In genomic region chr16:57514371-57514770, GRCh38 we compare ENCODE assay signal across 26 cellular contexts. TPM values are rescaled to one million over a fixed set of nuclear protein-coding genes. Genes with fewer than 3 reads are reported as not detected.
DNase-seq lines count a peak whose midpoint lies in the region; ATAC-seq, FAIRE-seq and TF ChIP-seq lines count a peak whose summit lies in the region.
"Had no signal": no experiment of that assay in that cellular context is flagged by ENCODE, and none has a peak within 500 bp of the region (broad histone marks: within the 10 kb centered on the region; RNA-seq: fewer than 3 reads in every experiment).

No MANE protein-coding gene starts in this region.

- CTCF ChIA-PET in H1 (lab: Charles Lee; ENCODE audit: partially characterized antibody) = interaction anchor here (0.9 to 2.8 kb wide), 3 partner anchors 37 to 96 kb away, joined by 3 to 17 read pairs (median 8); no protein-coding TSS in a partner anchor

- POLR2A ChIA-PET in H1 (lab: Charles Lee; ENCODE audit: partially characterized antibody) = interaction anchor here (1.2 to 1.3 kb wide), 2 partner anchors 14 to 52 kb away, joined by 3 to 4 read pairs; partner anchors contain the start of gene POLR2C

- no peak overlapping the region for H2BK20ac ChIP-seq in H1 (ENCODE audit: low read length)

- no peak for TF ChIP-seq RAD21 in H1 (IDR thresholded peaks at IDR 0.05 in 1 of 2, conservative IDR thresholded peaks at IDR 0.05 in 1 of 2; ENCODE audit: low read depth in 2 of 2, low read length in 2 of 2)

- no peaks in the 10 kb centered on the region for H3K9me3 Mint-ChIP-seq in nephron
- H3K9me3 Mint-ChIP-seq: GM23338 had no signal

- ATAC-seq in Right ventricle myocardium superior (ENCODE audit: poor library complexity) (no peak), upper lobe of right lung (no peak), HG02759 (IDR thresholded peaks at IDR 0.05; ENCODE audit: unreplicated experiment) (no peak)
- ATAC-seq: HCT116 had no signal

- H3K9me3 ChIP-seq in cardiac muscle cell (ENCODE audit: low read depth) = no peaks in the 10 kb centered on the region
- no peaks in the 10 kb centered on the region for H3K9me3 ChIP-seq in H1 (ENCODE audit: insufficient read depth in 2 of 2, low read depth in 1 of 2, low read length in 1 of 2)
- H3K9me3 ChIP-seq in upper lobe of right lung = no peaks in the 10 kb centered on the region
- H3K9me3 ChIP-seq: SJSA1 had no signal

- no peak for FAIRE-seq in H1 (lab: Jason Lieb, UNC)
- FAIRE-seq: G401.6, GM12892, HTR-8/SVneo had no signal

- no peak overlapping the region for H3K4me2 ChIP-seq in H1 (ENCODE audit: insufficient read depth in 1 of 2, low read depth in 2 of 2, low read length in 2 of 2)
- H3K4me2 ChIP-seq: GM23338 had no signal

- H2BK5ac ChIP-seq in H1 (ENCODE audit: low read depth, low read length) = 0 out of 2 replicates have a peak overlapping the region, but pooled peaks have one; percentile 44

- no peak overlapping the region for H3K56ac ChIP-seq in H1 (replicated peaks; ENCODE audit: insufficient read length, low read depth, low read length)

- no peak for TF ChIP-seq EP300 in H1 (IDR thresholded peaks at IDR 0.05; ENCODE audit: borderline replicate concordance in 1 of 2, low read depth in 2 of 2, low read length in 2 of 2)

- intact Hi-C loops in Right ventricle myocardium superior (cut with DNase I) = no loop called here
- intact Hi-C loops in upper lobe of right lung (cut with DNase I) = no loop called here

- peaks cover 46% of the 10 kb centered on the region for H3K36me3 Mint-ChIP-seq in nephron (ENCODE audit: low read depth)

- H3K27me3 ChIP-seq in cardiac muscle cell (no peaks in the 10 kb centered on the region), H1 (replicated peaks in 1 of 4; ENCODE audit: control insufficient read depth in 3 of 4, extremely low read depth in 1 of 4, insufficient read depth in 3 of 4, low read length in 3 of 4) (no peaks in the 10 kb centered on the region; a peak in 1 of 7 replicates), upper lobe of right lung (no peaks in the 10 kb centered on the region)
- H3K27me3 ChIP-seq: SJSA1 had no signal

- H3K4me3 ChIP-seq in cardiac muscle cell (no peak overlapping the region), H1 (ENCODE audit: extremely low read depth in 1 of 4, insufficient read depth in 2 of 4, low read depth in 3 of 4, low read length in 4 of 4) (no peak overlapping the region), upper lobe of right lung (no peak overlapping the region), foreskin fibroblast (ENCODE audit: low read depth in 1 of 2, low read length in 2 of 2) (no peak overlapping the region)
- H3K4me3 ChIP-seq: GM23338, SJSA1 had no signal

- peaks cover 15% of the 10 kb centered on the region for H3K4me1 Mint-ChIP-seq in nephron

- TF ChIP-seq POLR2A in H1 (IDR thresholded peaks at IDR 0.05; ENCODE audit: control extremely low read depth in 1 of 2, low read depth in 2 of 2, low read length in 2 of 2) = no peak

- H4K91ac ChIP-seq in H1 (replicated peaks; ENCODE audit: insufficient read length, low read length) = no peak overlapping the region

- H2BK12ac ChIP-seq in H1 (ENCODE audit: low read depth, low read length) = no peak overlapping the region

- H3K4me1 ChIP-seq in cardiac muscle cell (ENCODE audit: low read depth) (peaks cover 51% of the 10 kb centered on the region), H1 (replicated peaks in 1 of 4; ENCODE audit: control insufficient read depth in 3 of 4, insufficient read depth in 4 of 4, low read length in 3 of 4) (peaks cover 0 to 3% (median 1%) of the 10 kb centered on the region in 4 experiments; a peak in 2 of 7 replicates), upper lobe of right lung (peaks cover 19% of the 10 kb centered on the region)

- no peak overlapping the region for H3K18ac ChIP-seq in H1 (ENCODE audit: extremely low read depth, low read length)

- H2AFZ ChIP-seq in H1 (ENCODE audit: low read length) = no peak overlapping the region
- H2AFZ ChIP-seq: GM23338 had no signal

- no peaks in the 10 kb centered on the region for H3K79me1 ChIP-seq in H1 (ENCODE audit: low read depth, low read length)

- no peak overlapping the region for H4K8ac ChIP-seq in H1 (ENCODE audit: extremely low read depth, insufficient read depth, low read length)

- no peak for TF ChIP-seq CTCF in cardiac muscle cell (IDR thresholded peaks at IDR 0.05; ENCODE audit: low read depth, low read length)
- TF ChIP-seq CTCF in H1 (IDR thresholded peaks at IDR 0.05; ENCODE audit: control extremely low read depth in 1 of 3, insufficient read depth in 1 of 3, low read depth in 1 of 3, low read length in 3 of 3) = no peak
- TF ChIP-seq CTCF in nephron (IDR thresholded peaks at IDR 0.05; ENCODE audit: unreplicated experiment in 3 of 3) = no peak
- no peak for TF ChIP-seq CTCF in upper lobe of right lung (IDR thresholded peaks at IDR 0.05)
- TF ChIP-seq CTCF in foreskin fibroblast (IDR thresholded peaks at IDR 0.05; ENCODE audit: low read depth, low read length) = no peak

- WGBS in H1 (ENCODE audit: extremely low coverage in 1 of 2, insufficient coverage in 1 of 2, insufficient read length in 1 of 2, insufficient replicate concordance in 2 of 2, low coverage in 1 of 2, low lambda C conversion rate in 2 of 2, missing lambda C conversion rate in 1 of 2), 2 experiments = 95% methylated on average over 4 of the region's 4 CpGs; no CpG with 5 or more reads in 1 of the 2 experiments

- peaks cover 5% of the 10 kb centered on the region for H3K27me3 Mint-ChIP-seq in nephron (ENCODE audit: low read depth)

- H3K36me3 ChIP-seq in cardiac muscle cell (no peaks in the 10 kb centered on the region), H1 (ENCODE audit: control insufficient read depth in 2 of 4, insufficient read depth in 4 of 4, low read length in 3 of 4) (no peaks in the 10 kb centered on the region; a peak in 1 of 8 replicates), upper lobe of right lung (no peaks in the 10 kb centered on the region)

- no peak overlapping the region for H4K5ac ChIP-seq in H1 (ENCODE audit: insufficient read length, low read depth, low read length)

- no peak overlapping the region for H2BK120ac ChIP-seq in H1 (replicated peaks; ENCODE audit: low read depth, low read length)

- no peak overlapping the region; the same call in 1 of the 2 replicates for H2BK15ac ChIP-seq in H1 (ENCODE audit: low read length)

- no peak overlapping the region for H2AK5ac ChIP-seq in H1 (ENCODE audit: low read depth, low read length)

- peak overlapping the region; percentile 92 to 95 (median 94) for H3K27ac Mint-ChIP-seq in nephron
- H3K27ac Mint-ChIP-seq: GM23338 had no signal

- no peaks in the 10 kb centered on the region for H3K79me2 ChIP-seq in H1 (ENCODE audit: control insufficient read depth in 1 of 2, insufficient read depth in 2 of 2, low read length in 2 of 2)

- H4K20me1 ChIP-seq in H1 (replicated peaks in 1 of 2; ENCODE audit: control insufficient read depth in 1 of 2, insufficient read depth in 2 of 2, low read length in 2 of 2) = peaks cover 0 to 1% of the 10 kb centered on the region in 2 experiments

- H3K27ac ChIP-seq in cardiac muscle cell = peak overlapping the region; percentile 99
- no peak overlapping the region for H3K27ac ChIP-seq in H1 (ENCODE audit: low read depth, low read length)
- H3K27ac ChIP-seq in upper lobe of right lung = peak overlapping the region; percentile 4
- H3K27ac ChIP-seq: SJSA1 had no signal

- DNase-seq in cardiac muscle cell (ENCODE audit: low read depth in 1 of 2, low spot score in 1 of 2) (no peak), Right ventricle myocardium superior (no peak), H1 (ENCODE audit: low read depth in 1 of 2, low spot score in 2 of 2) (no peak), upper lobe of right lung (no peak), foreskin fibroblast (no peak)
- DNase-seq in activated effector memory CD4-positive, alpha-beta T cell treated with Interleukin-2 at 50 U/mL for 16 hours = no peak
- DNase-seq: 8988T; AML-193; C1 segment of cervical spinal cord; IMR-90; NCI-H1105 treated with DMSO at 0.1 percent for 48 hours; NCI-H2029 treated with DMSO at 0.1 percent for 48 hours; NCI-H226; NCI-H524; NCI-H774; NK-92 treated with Interleukin-12 subunit alpha and Interleukin-12 subunit beta, amount 100 ng/mL, for 24 hours had no signal

- no peak overlapping the region for H3K9ac ChIP-seq in H1 (replicated peaks in 1 of 4; ENCODE audit: extremely low read depth in 1 of 4, low read depth in 3 of 4, low read length in 3 of 4)

- H3K23me2 ChIP-seq in H1 (ENCODE audit: low read depth, low read length) = no peaks in the 10 kb centered on the region

- no peak overlapping the region for H3K4me3 Mint-ChIP-seq in nephron
- H3K4me3 Mint-ChIP-seq: GM23338 had no signal

- no peak overlapping the region for H3K4ac ChIP-seq in H1 (replicated peaks; ENCODE audit: insufficient read length, low read depth, low read length)

- no peak overlapping the region for H3K23ac ChIP-seq in H1 (ENCODE audit: insufficient read length)

- H3K14ac ChIP-seq in H1 (ENCODE audit: insufficient read length) = no peak overlapping the region

RNA-seq across cellular contexts. Expression of gene CCDC102A, which starts 22.0 kb away (rescaled TPM):
- total RNA-seq in cardiac muscle cell (41.3 and 51.9 TPM in 2 replicates), Right ventricle myocardium superior (10.5 TPM), upper lobe of right lung (11.3 TPM)
- polyA plus RNA-seq in cardiac muscle cell (30.1 and 43.8 TPM in 2 replicates), H1 (2011; rRNA removed) (7.5 and 10.5 TPM in 2 replicates)
- total RNA-seq in H1 (2021; fragmentation: NEBNext Ultra II Directional; extraction: Animal tissue kit (Norgen Biotek cat#: 25700)) = 3.5 and 4.0 TPM in 2 replicates
- polyA plus RNA-seq in H1 (2011; cell fraction: cytosol; rRNA removed) = 7.6 TPM
- 9.3 TPM for polyA plus RNA-seq in H1 (2011; cell fraction: nucleus; rRNA removed)
- 2.3 to 5.0 TPM (median 4.0 TPM) in 4 replicates for polyA plus RNA-seq in H1 (2012, experiment 1 of 2)
- 4.5 TPM for polyA plus RNA-seq in H1 (2012, experiment 2 of 2)
- 1.3 TPM for polyA plus RNA-seq in H1 (2013, experiment 1 of 2)
- polyA plus RNA-seq in H1 (2013, experiment 2 of 2) = 1.3 TPM
- 1.7 and 1.9 TPM in 2 replicates for polyA minus RNA-seq in H1 (2011; rRNA and poly(A)+ RNA removed)
- 2.7 TPM for polyA minus RNA-seq in H1 (2011; cell fraction: cytosol; rRNA and poly(A)+ RNA removed)
- 2.6 TPM for polyA minus RNA-seq in H1 (2011; cell fraction: nucleus; rRNA and poly(A)+ RNA removed)

RNA-seq across cellular contexts. Expression of gene ADGRG5, which starts 28.1 kb away (rescaled TPM):
- total RNA-seq in cardiac muscle cell (not detected in 2 replicates), Right ventricle myocardium superior (0.05 TPM), upper lobe of right lung (1.9 TPM)
- polyA plus RNA-seq in cardiac muscle cell (0.05 TPM in 1 of 2 replicates, not detected in the other), H1 (2011; rRNA removed) (14.8 and 16.5 TPM in 2 replicates)
- total RNA-seq in H1 (2021; fragmentation: NEBNext Ultra II Directional; extraction: Animal tissue kit (Norgen Biotek cat#: 25700)) = 8.6 and 10.5 TPM in 2 replicates
- 6.7 TPM for polyA plus RNA-seq in H1 (2011; cell fraction: cytosol; rRNA removed)
- polyA plus RNA-seq in H1 (2011; cell fraction: nucleus; rRNA removed) = 17.8 TPM
- 7.0 to 10.8 TPM (median 8.9 TPM) in 4 replicates for polyA plus RNA-seq in H1 (2012, experiment 1 of 2)
- polyA plus RNA-seq in H1 (2012, experiment 2 of 2) = 10.2 TPM
- polyA plus RNA-seq in H1 (2013, experiment 1 of 2) = 5.0 TPM
- 5.4 TPM for polyA plus RNA-seq in H1 (2013, experiment 2 of 2)
- 9.6 and 11.4 TPM in 2 replicates for polyA minus RNA-seq in H1 (2011; rRNA and poly(A)+ RNA removed)
- 5.7 TPM for polyA minus RNA-seq in H1 (2011; cell fraction: cytosol; rRNA and poly(A)+ RNA removed)
- polyA minus RNA-seq in H1 (2011; cell fraction: nucleus; rRNA and poly(A)+ RNA removed) = 5.4 TPM
- total RNA-seq: Daoy, IMR-90, SJSA1 had no signal
- polyA plus RNA-seq: AG04450, IMR-90 had no signal

RNA-seq across cellular contexts. Expression of gene DOK4, which starts 28.1 kb away (rescaled TPM):
- total RNA-seq in cardiac muscle cell (1,502 and 2,409 TPM in 2 replicates), Right ventricle myocardium superior (7.5 TPM), upper lobe of right lung (55.1 TPM)
- polyA plus RNA-seq in cardiac muscle cell (1,563 and 2,826 TPM in 2 replicates), H1 (2011; rRNA removed) (24.0 and 29.5 TPM in 2 replicates)
- 28.9 and 29.9 TPM in 2 replicates for total RNA-seq in H1 (2021; fragmentation: NEBNext Ultra II Directional; extraction: Animal tissue kit (Norgen Biotek cat#: 25700))
- polyA plus RNA-seq in H1 (2011; cell fraction: cytosol; rRNA removed) = 30.4 TPM
- polyA plus RNA-seq in H1 (2011; cell fraction: nucleus; rRNA removed) = 46.7 TPM
- polyA plus RNA-seq in H1 (2012, experiment 1 of 2) = 20.5 to 27.4 TPM (median 25.8 TPM) in 4 replicates
- polyA plus RNA-seq in H1 (2012, experiment 2 of 2) = 20.5 TPM
- polyA plus RNA-seq in H1 (2013, experiment 1 of 2) = 13.6 TPM
- 13.6 TPM for polyA plus RNA-seq in H1 (2013, experiment 2 of 2)
- 24.3 and 27.0 TPM in 2 replicates for polyA minus RNA-seq in H1 (2011; rRNA and poly(A)+ RNA removed)
- polyA minus RNA-seq in H1 (2011; cell fraction: cytosol; rRNA and poly(A)+ RNA removed) = 14.3 TPM
- 11.3 TPM for polyA minus RNA-seq in H1 (2011; cell fraction: nucleus; rRNA and poly(A)+ RNA removed)

RNA-seq across cellular contexts. Expression of gene POLR2C, which starts 51.9 kb away (rescaled TPM):
- total RNA-seq in cardiac muscle cell = 126 and 164 TPM in 2 replicates
- polyA plus RNA-seq in cardiac muscle cell = 80.0 and 83.5 TPM in 2 replicates
- total RNA-seq in Right ventricle myocardium superior = 37.9 TPM
- total RNA-seq in H1 (2021; fragmentation: NEBNext Ultra II Directional; extraction: Animal tissue kit (Norgen Biotek cat#: 25700)) = 71.2 and 72.5 TPM in 2 replicates
- polyA plus RNA-seq in H1 (2011; rRNA removed) = 132 and 149 TPM in 2 replicates
- polyA plus RNA-seq in H1 (2011; cell fraction: cytosol; rRNA removed) = 174 TPM
- 155 TPM for polyA plus RNA-seq in H1 (2011; cell fraction: nucleus; rRNA removed)
- 73.1 to 103 TPM (median 99.7 TPM) in 4 replicates for polyA plus RNA-seq in H1 (2012, experiment 1 of 2)
- 88.7 TPM for polyA plus RNA-seq in H1 (2012, experiment 2 of 2)
- polyA plus RNA-seq in H1 (2013, experiment 1 of 2) = 41.8 TPM
- 43.3 TPM for polyA plus RNA-seq in H1 (2013, experiment 2 of 2)
- polyA minus RNA-seq in H1 (2011; rRNA and poly(A)+ RNA removed) = 234 and 245 TPM in 2 replicates
- 126 TPM for polyA minus RNA-seq in H1 (2011; cell fraction: cytosol; rRNA and poly(A)+ RNA removed)
- polyA minus RNA-seq in H1 (2011; cell fraction: nucleus; rRNA and poly(A)+ RNA removed) = 89.2 TPM
- total RNA-seq in upper lobe of right lung = 85.1 TPM

Comparison
In these comparisons a context has a peak if more than half of its experiments do, and no peak if none do; other contexts are left out.
1. RNA of gene DOK4, which starts 28.1 kb away (total RNA-seq): 1,502 to 2,409 TPM in cardiac muscle cell; 55.1 TPM in upper lobe of right lung (single experiment), 28.9 to 29.9 TPM in H1 and 7.5 TPM in Right ventricle myocardium superior (single experiment); every median in the first group is over 10 times any median in the second.